Comparison of ENCODE assay signal across 33 cellular contexts in genomic region chr7:139897422-139898085, GRCh38.
DNase-seq lines count a peak whose midpoint lies in the region; ATAC-seq and TF ChIP-seq lines count a peak whose summit lies in the region.
"Had no signal": no experiment of that assay in that cellular context is flagged by ENCODE, and none has a peak within 500 bp of the region (broad histone marks: within the 10 kb centered on the region; RNA-seq: fewer than 3 reads in every experiment).

No MANE protein-coding gene starts in this region.

- no peak overlapping the region for H3K9ac ChIP-seq in neuronal stem cell (ENCODE audit: low read depth, low read length, poor library complexity)
- H3K9ac ChIP-seq in smooth muscle cell (ENCODE audit: low read depth), result no peak overlapping the region

- no peak overlapping the region for H3K18ac ChIP-seq in neuronal stem cell (ENCODE audit: low read length)

- H2AFZ ChIP-seq in neuronal stem cell (ENCODE audit: low read length) (no peak overlapping the region), smooth muscle cell (ENCODE audit: low read depth) (no peak overlapping the region)

- H3K14ac ChIP-seq in neuronal stem cell (ENCODE audit: low read length), result peak overlapping the region; percentile 86

- H3K9me3 ChIP-seq in neuronal stem cell (replicated peaks in 1 of 2; ENCODE audit: control insufficient read depth in 2 of 2, insufficient read depth in 1 of 2, low read depth in 1 of 2, low read length in 2 of 2) (no peaks in the 10 kb centered on the region), smooth muscle cell (replicated peaks; ENCODE audit: low read depth) (no peaks in the 10 kb centered on the region)
- H3K9me3 ChIP-seq: BE2C, breast epithelium, ovary, thoracic aorta, vagina had no signal

- no peak overlapping the region for H4K91ac ChIP-seq in neuronal stem cell (ENCODE audit: low read depth, low read length, poor library complexity)

- H3K4me2 ChIP-seq in neuronal stem cell (ENCODE audit: insufficient read depth, low read length, poor library complexity, severe bottlenecking) (no peak overlapping the region), smooth muscle cell (no peak overlapping the region)

- ATAC-seq in natural killer cell treated with Interleukin-12 subunit alpha and Interleukin-12 subunit beta and Interleukin-15 and Interleukin-18, amount 100 ng/mL, for 72 hours, result no peak
- ATAC-seq in natural killer cell, result no peak
- ATAC-seq in HG03342 (IDR thresholded peaks at IDR 0.05; ENCODE audit: unreplicated experiment), result no peak
- no peak for ATAC-seq in GM21423 (IDR thresholded peaks at IDR 0.05; ENCODE audit: unreplicated experiment)
- ATAC-seq: left lobe of liver; naive thymus-derived CD8-positive, alpha-beta T cell; Panc1 had no signal

- H2BK12ac ChIP-seq in neuronal stem cell (ENCODE audit: low read length), result no peak overlapping the region

- TF ChIP-seq CTCF in natural killer cell (IDR thresholded peaks at IDR 0.05), result no peak
- no peak for TF ChIP-seq CTCF in smooth muscle cell (IDR thresholded peaks at IDR 0.05; ENCODE audit: borderline replicate concordance, insufficient read depth, poor library complexity, severe bottlenecking)

- H3K4me1 Mint-ChIP-seq in natural killer cell treated with Interleukin-12 subunit alpha and Interleukin-12 subunit beta and Interleukin-15 and Interleukin-18, amount 100 ng/mL, for 72 hours (ENCODE audit: low read depth in 2 of 2), result peaks cover 38 to 68% of the 10 kb centered on the region in 2 donors
- H3K4me1 Mint-ChIP-seq in natural killer cell, result peaks cover 35 to 57% of the 10 kb centered on the region in 2 donors
- peaks cover 90% of the 10 kb centered on the region for H3K4me1 Mint-ChIP-seq in dendritic cell treated with granulocyte-macrophage colony-stimulating factor and Interleukin-4, amounts not matched to agents 40 ng/mL and 50 ng/mL, for 4 days (ENCODE audit: low read depth)
- H3K4me1 Mint-ChIP-seq: activated naive CD4-positive, alpha-beta T cell treated with anti-CD3 and anti-CD28 coated beads, Interleukin-2, amount 50 U/mL, for 24 hours; CD8-positive, alpha-beta memory T cell; H9 had no signal

- H3K36me3 ChIP-seq in neuronal stem cell (replicated peaks in 1 of 2; ENCODE audit: control insufficient read depth in 2 of 2, insufficient read depth in 2 of 2, low read length in 2 of 2), result no peaks in the 10 kb centered on the region
- H3K36me3 ChIP-seq in smooth muscle cell (ENCODE audit: low read depth), result no peaks in the 10 kb centered on the region
- H3K36me3 ChIP-seq: BE2C, breast epithelium, ovary, thoracic aorta, vagina had no signal

- WGBS in neuronal stem cell (ENCODE audit: extremely low coverage in 2 of 2, insufficient read length in 2 of 2, insufficient replicate concordance in 1 of 2), 2 donors, result no CpG with 5 or more reads among the region's 5 CpGs
- WGBS in smooth muscle cell (ENCODE audit: low lambda C conversion rate), result 84% methylated on average over 5 of the region's 5 CpGs

- no peak for DNase-seq in natural killer cell treated with Interleukin-12 subunit alpha and Interleukin-12 subunit beta and Interleukin-15 and Interleukin-18, amount 100 ng/mL, for 72 hours (ENCODE audit: low spot score)
- DNase-seq in natural killer cell (no peak), neuronal stem cell (ENCODE audit: low spot score) (no peak), smooth muscle cell (lab: John Stamatoyannopoulos, UW; ENCODE audit: unreplicated experiment) (no peak), NK-92 (lab: John Stamatoyannopoulos, UW; ENCODE audit: unreplicated experiment) (no peak)
- DNase-seq: ACHN; activated T-cell treated with anti-CD3 and anti-CD28 coated beads for 4 hours; amygdala; BE2C; CD8-positive, alpha-beta memory T cell; DMS 273 treated with DMSO at 0.1 percent for 48 hours; effector CD8-positive, alpha-beta T cell; H9; naive thymus-derived CD8-positive, alpha-beta T cell; NCI-H1048; NCI-H1694; ovary; retina; SIG-M5; stimulated activated CD4-positive, alpha-beta T cell treated with anti-CD3 and anti-CD28 coated beads, Interleukin-1b, Interleukin-23, amount 100 ng/mL, for 48 hours had no signal

- H4K20me1 ChIP-seq in smooth muscle cell (ENCODE audit: low read depth), result no peaks in the 10 kb centered on the region

- peak overlapping the region; percentile 68 to 98 for H3K27ac Mint-ChIP-seq in natural killer cell treated with Interleukin-12 subunit alpha and Interleukin-12 subunit beta and Interleukin-15 and Interleukin-18, amount 100 ng/mL, for 72 hours
- H3K27ac Mint-ChIP-seq in natural killer cell, result peak overlapping the region in 1 of 2 donors; percentile 73
- H3K27ac Mint-ChIP-seq in dendritic cell treated with granulocyte-macrophage colony-stimulating factor and Interleukin-4, amounts not matched to agents 40 ng/mL and 50 ng/mL, for 4 days, result peak overlapping the region; percentile 56
- H3K27ac Mint-ChIP-seq: activated naive CD4-positive, alpha-beta T cell treated with anti-CD3 and anti-CD28 coated beads, Interleukin-2, amount 50 U/mL, for 24 hours; activated T-helper 2 cell treated with anti-CD3 and anti-CD28 coated beads, Interferon-gamma antibody, Interleukin-2, Interleukin-4, amounts not matched to agents 10 μg/mL and 5 μg/mL and 100 μg/mL, durations not matched to agents 14 hours and 24 hours and 36 hours; CD8-positive, alpha-beta memory T cell; H9; naive thymus-derived CD8-positive, alpha-beta T cell; stimulated activated naive CD8-positive, alpha-beta T cell treated with anti-CD3 and anti-CD28 coated beads, Interleukin-15, Interleukin-2, amounts not matched to agents 100 ng/mL and 50 ng/mL, for 24 hours; T-helper 2 cell treated with Interferon-gamma antibody and Interleukin-4, amounts not matched to agents 5 μg/mL and 100 μg/mL, for 36 hours had no signal

- peaks cover 18% of the 10 kb centered on the region for H3K36me3 Mint-ChIP-seq in natural killer cell treated with Interleukin-12 subunit alpha and Interleukin-12 subunit beta and Interleukin-15 and Interleukin-18, amount 100 ng/mL, for 72 hours
- H3K36me3 Mint-ChIP-seq in natural killer cell, result peaks cover 1% of the 10 kb centered on the region
- peaks cover 82% of the 10 kb centered on the region for H3K36me3 Mint-ChIP-seq in dendritic cell treated with granulocyte-macrophage colony-stimulating factor and Interleukin-4, amounts not matched to agents 40 ng/mL and 50 ng/mL, for 4 days (ENCODE audit: low read depth)
- H3K36me3 Mint-ChIP-seq: activated naive CD4-positive, alpha-beta T cell treated with anti-CD3 and anti-CD28 coated beads, Interleukin-2, amount 50 U/mL, for 24 hours; CD8-positive, alpha-beta memory T cell; naive thymus-derived CD8-positive, alpha-beta T cell had no signal

- H3K4me1 ChIP-seq in neuronal stem cell (ENCODE audit: control insufficient read depth in 2 of 2, insufficient read depth in 1 of 2, low read depth in 1 of 2, low read length in 2 of 2) (peaks cover 0 to 4% of the 10 kb centered on the region in 2 donors), smooth muscle cell (ENCODE audit: low read depth) (no peaks in the 10 kb centered on the region)
- H3K4me1 ChIP-seq: BE2C, breast epithelium, vagina had no signal

- H3K4me3 ChIP-seq in neuronal stem cell (ENCODE audit: low read length in 2 of 2) (no peak overlapping the region), smooth muscle cell (no peak overlapping the region)
- H3K4me3 ChIP-seq: breast epithelium, ovary, thoracic aorta, vagina had no signal

- no peak overlapping the region for H2BK120ac ChIP-seq in neuronal stem cell (ENCODE audit: low read depth, low read length)

- H3K27ac ChIP-seq in neuronal stem cell (replicated peaks; ENCODE audit: low read length), result no peak overlapping the region
- H3K27ac ChIP-seq in smooth muscle cell (ENCODE audit: low read depth), result no peak overlapping the region
- H3K27ac ChIP-seq: breast epithelium, epithelial cell of prostate, ovary, thoracic aorta, vagina had no signal

- no peaks in the 10 kb centered on the region for H3F3A ChIP-seq in smooth muscle cell (ENCODE audit: low read depth)

- no peaks in the 10 kb centered on the region for H3K79me2 ChIP-seq in smooth muscle cell (ENCODE audit: low read depth)

- peak overlapping the region; percentile 5 for H2AK5ac ChIP-seq in neuronal stem cell (ENCODE audit: low read depth, low read length)

- H3K27me3 Mint-ChIP-seq in natural killer cell treated with Interleukin-12 subunit alpha and Interleukin-12 subunit beta and Interleukin-15 and Interleukin-18, amount 100 ng/mL, for 72 hours, result no peaks in the 10 kb centered on the region
- H3K27me3 Mint-ChIP-seq in natural killer cell (ENCODE audit: low read depth in 2 of 2), result no peaks in the 10 kb centered on the region
- no peaks in the 10 kb centered on the region for H3K27me3 Mint-ChIP-seq in dendritic cell treated with granulocyte-macrophage colony-stimulating factor and Interleukin-4, amounts not matched to agents 40 ng/mL and 50 ng/mL, for 4 days
- H3K27me3 Mint-ChIP-seq: activated naive CD4-positive, alpha-beta T cell treated with anti-CD3 and anti-CD28 coated beads, Interleukin-2, amount 50 U/mL, for 24 hours; stimulated activated naive CD8-positive, alpha-beta T cell treated with anti-CD3 and anti-CD28 coated beads, Interleukin-15, Interleukin-2, amounts not matched to agents 100 ng/mL and 50 ng/mL, for 24 hours had no signal

- intact Hi-C loops in natural killer cell (cut with micrococcal nuclease), result no loop called here
- intact Hi-C loops in dendritic cell treated with granulocyte-macrophage colony-stimulating factor and Interleukin-4, amounts not matched to agents 40 ng/mL and 50 ng/mL, for 4 days (cut with micrococcal nuclease), result no loop called here

- H3K4me3 Mint-ChIP-seq in natural killer cell treated with Interleukin-12 subunit alpha and Interleukin-12 subunit beta and Interleukin-15 and Interleukin-18, amount 100 ng/mL, for 72 hours, result no peak overlapping the region
- H3K4me3 Mint-ChIP-seq in natural killer cell, result no peak overlapping the region
- H3K4me3 Mint-ChIP-seq in dendritic cell treated with granulocyte-macrophage colony-stimulating factor and Interleukin-4, amounts not matched to agents 40 ng/mL and 50 ng/mL, for 4 days, result no peak overlapping the region
- H3K4me3 Mint-ChIP-seq: activated naive CD4-positive, alpha-beta T cell treated with anti-CD3 and anti-CD28 coated beads, Interleukin-2, amount 50 U/mL, for 24 hours; CD8-positive, alpha-beta memory T cell; H9; naive thymus-derived CD8-positive, alpha-beta T cell; stimulated activated naive CD8-positive, alpha-beta T cell treated with anti-CD3 and anti-CD28 coated beads, Interleukin-15, Interleukin-2, amounts not matched to agents 100 ng/mL and 50 ng/mL, for 24 hours; T-helper 2 cell treated with Interferon-gamma antibody and Interleukin-4, amounts not matched to agents 5 μg/mL and 100 μg/mL, for 36 hours had no signal

- no peak overlapping the region for H2BK5ac ChIP-seq in neuronal stem cell (ENCODE audit: low read length)

- H2BK15ac ChIP-seq in neuronal stem cell (ENCODE audit: low read length), result no peak overlapping the region

- H3K4ac ChIP-seq in neuronal stem cell (ENCODE audit: low read length), result no peak overlapping the region

- H3K23ac ChIP-seq in neuronal stem cell (ENCODE audit: low read depth, low read length, poor library complexity), result peak overlapping the region; percentile 23

- H3K27me3 ChIP-seq in neuronal stem cell (ENCODE audit: control insufficient read depth in 3 of 3, insufficient read depth in 3 of 3, low read depth in 1 of 3, low read length in 3 of 3) (peaks cover 0 to 3% (median 0%) of the 10 kb centered on the region in 3 experiments), smooth muscle cell (ENCODE audit: low read depth) (no peaks in the 10 kb centered on the region)
- H3K27me3 ChIP-seq: BE2C, breast epithelium, ovary, vagina had no signal

- no peaks in the 10 kb centered on the region for H3K79me1 ChIP-seq in neuronal stem cell (ENCODE audit: low read depth, low read length)

- peaks cover 9% of the 10 kb centered on the region for H3K9me3 Mint-ChIP-seq in natural killer cell treated with Interleukin-12 subunit alpha and Interleukin-12 subunit beta and Interleukin-15 and Interleukin-18, amount 100 ng/mL, for 72 hours
- H3K9me3 Mint-ChIP-seq in natural killer cell, result no peaks in the 10 kb centered on the region
- no peaks in the 10 kb centered on the region for H3K9me3 Mint-ChIP-seq in dendritic cell treated with granulocyte-macrophage colony-stimulating factor and Interleukin-4, amounts not matched to agents 40 ng/mL and 50 ng/mL, for 4 days
- H3K9me3 Mint-ChIP-seq: activated T-helper 2 cell treated with anti-CD3 and anti-CD28 coated beads, Interferon-gamma antibody, Interleukin-2, Interleukin-4, amounts not matched to agents 10 μg/mL and 5 μg/mL and 100 μg/mL, durations not matched to agents 14 hours and 24 hours and 36 hours; H9; stimulated activated naive CD8-positive, alpha-beta T cell treated with anti-CD3 and anti-CD28 coated beads, Interleukin-15, Interleukin-2, amounts not matched to agents 100 ng/mL and 50 ng/mL, for 24 hours had no signal

- H4K8ac ChIP-seq in neuronal stem cell (ENCODE audit: low read depth, low read length), result no peak overlapping the region
